ENCODE assay signal across 29 cellular contexts in the genomic region with DNA sequence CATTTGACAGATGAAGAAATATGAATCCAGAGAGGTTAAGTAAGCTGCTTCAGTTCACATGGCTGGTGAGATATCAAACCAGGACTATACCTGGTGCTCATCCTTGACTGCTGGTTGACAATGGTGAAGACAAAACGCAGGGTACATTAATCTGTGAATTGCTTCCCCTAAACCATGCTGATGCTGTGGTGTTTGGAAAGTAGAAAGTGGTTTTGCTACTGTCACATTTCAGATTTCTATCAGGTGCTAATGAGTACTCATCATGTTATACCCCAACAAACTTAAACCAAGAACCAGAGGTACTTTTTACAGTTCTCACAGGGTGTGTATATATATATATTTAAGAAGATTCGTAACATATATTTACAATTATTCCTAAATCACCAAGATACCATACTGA.
"Had no signal": no experiment of that assay in that cellular context is flagged by ENCODE, and none has a peak within 500 bp of the region (broad histone marks: within the 10 kb centered on the region; RNA-seq: fewer than 3 reads in every experiment).

No MANE protein-coding gene starts in this region.

- H3K27me3 ChIP-seq: ascending aorta, dorsolateral prefrontal cortex, esophagus squamous epithelium, gastrocnemius medialis, heart left ventricle had no signal

- H3K27ac ChIP-seq: ascending aorta, coronary artery, dorsolateral prefrontal cortex, epithelial cell of prostate, esophagus squamous epithelium, gastrocnemius medialis, WERI-Rb-1 had no signal

- H3K4me1 Mint-ChIP-seq: activated B cell treated with CpG ODN at 0.5 μM for 24 hours had no signal

- H3K27ac Mint-ChIP-seq: activated B cell treated with CpG ODN at 0.5 μM for 24 hours; activated CD4-positive, alpha-beta T cell treated with anti-CD3 and anti-CD28 coated beads, Interleukin-2, amount 10 ng/mL, durations not matched to agents 24 days and 14 days; activated CD8-positive, alpha-beta T cell treated with anti-CD3 and anti-CD28 coated beads for 36 hours; activated naive CD4-positive, alpha-beta T cell treated with anti-CD3 and anti-CD28 coated beads, Interleukin-2, amount 10 ng/mL, durations not matched to agents 7 days and 5 days; activated naive CD4-positive, alpha-beta T cell treated with anti-CD3 and anti-CD28 coated beads, Interleukin-2, amount 50 U/mL, for 72 hours; activated naive CD8-positive, alpha-beta T cell treated with anti-CD3 and anti-CD28 coated beads, Interleukin-2, amount 10 ng/mL, durations not matched to agents 7 days and 5 days; brain; dendritic cell treated with granulocyte-macrophage colony-stimulating factor and Interleukin-4, amounts not matched to agents 40 ng/mL and 50 ng/mL, for 4 days; effector memory CD8-positive, alpha-beta T cell; T-helper 17 cell; T-helper 2 cell treated with Interferon-gamma antibody and Interleukin-4, amounts not matched to agents 5 μg/mL and 100 μg/mL, for 36 hours had no signal

- H3K9me3 ChIP-seq: ascending aorta, esophagus squamous epithelium, gastrocnemius medialis, heart left ventricle had no signal

- H3K36me3 ChIP-seq: WERI-Rb-1 had no signal

- DNase-seq: activated B cell treated with CpG ODN at 0.5 μM for 24 hours; activated CD4-positive, alpha-beta T cell treated with anti-CD3 and anti-CD28 coated beads, Interleukin-2, amount 10 ng/mL, durations not matched to agents 24 days and 14 days; activated CD8-positive, alpha-beta memory T cell treated with anti-CD3 and anti-CD28 coated beads for 24 hours; activated CD8-positive, alpha-beta T cell treated with anti-CD3 and anti-CD28 coated beads for 36 hours; activated gamma-delta T cell; activated naive CD4-positive, alpha-beta T cell; activated naive CD4-positive, alpha-beta T cell treated with anti-CD3 and anti-CD28 coated beads, Interleukin-2, amount 10 ng/mL, durations not matched to agents 7 days and 5 days; activated naive CD8-positive, alpha-beta T cell treated with anti-CD3 and anti-CD28 coated beads, Interleukin-2, amount 10 ng/mL, durations not matched to agents 7 days and 5 days; activated T-cell treated with anti-CD3 and anti-CD28 coated beads, Interleukin-2, amount 50 U/mL, for 4 hours; dorsolateral prefrontal cortex; effector memory CD8-positive, alpha-beta T cell; esophagus squamous epithelium; gastrocnemius medialis; glutamatergic neuron; heart left ventricle; T-helper 1 cell; T-helper 17 cell; T1000; WERI-Rb-1 had no signal

- H3K4me3 ChIP-seq: ascending aorta, coronary artery, dorsolateral prefrontal cortex, esophagus squamous epithelium, gastrocnemius medialis, heart left ventricle had no signal

- H3K9me3 Mint-ChIP-seq: activated B cell treated with CpG ODN at 0.5 μM for 24 hours; activated CD4-positive, alpha-beta T cell treated with anti-CD3 and anti-CD28 coated beads, Interleukin-2, amount 10 ng/mL, durations not matched to agents 24 days and 14 days; activated CD8-positive, alpha-beta T cell treated with anti-CD3 and anti-CD28 coated beads for 36 hours; activated naive CD4-positive, alpha-beta T cell treated with anti-CD3 and anti-CD28 coated beads, Interleukin-2, amount 10 ng/mL, durations not matched to agents 7 days and 5 days; activated naive CD4-positive, alpha-beta T cell treated with anti-CD3 and anti-CD28 coated beads, Interleukin-2, amount 50 U/mL, for 72 hours; activated naive CD8-positive, alpha-beta T cell treated with anti-CD3 and anti-CD28 coated beads, Interleukin-2, amount 10 ng/mL, durations not matched to agents 7 days and 5 days; activated T-cell treated with anti-CD3 and anti-CD28 coated beads, Interleukin-2, amount 50 U/mL, for 4 hours; central memory CD8-positive, alpha-beta T cell; dendritic cell treated with granulocyte-macrophage colony-stimulating factor and Interleukin-4, amounts not matched to agents 40 ng/mL and 50 ng/mL, for 4 days; effector memory CD8-positive, alpha-beta T cell; T-helper 2 cell treated with Interferon-gamma antibody and Interleukin-4, amounts not matched to agents 5 μg/mL and 100 μg/mL, for 36 hours had no signal

- ATAC-seq: activated CD4-positive, CD25-positive, alpha-beta regulatory T cell treated with anti-CD3 and anti-CD28 coated beads, Interleukin-2, amount 50 U/mL, for 24 hours; activated CD8-positive, alpha-beta T cell treated with anti-CD3 and anti-CD28 coated beads for 36 hours; effector memory CD8-positive, alpha-beta T cell; gastrocnemius medialis; T-helper 17 cell had no signal

- H3K27me3 Mint-ChIP-seq: activated CD4-positive, alpha-beta T cell treated with anti-CD3 and anti-CD28 coated beads, Interleukin-2, amount 10 ng/mL, durations not matched to agents 24 days and 14 days; activated CD8-positive, alpha-beta T cell treated with anti-CD3 and anti-CD28 coated beads for 36 hours; activated naive CD4-positive, alpha-beta T cell treated with anti-CD3 and anti-CD28 coated beads, Interleukin-2, amount 10 ng/mL, durations not matched to agents 7 days and 5 days; brain; central memory CD8-positive, alpha-beta T cell; dendritic cell treated with granulocyte-macrophage colony-stimulating factor and Interleukin-4, amounts not matched to agents 40 ng/mL and 50 ng/mL, for 4 days; effector memory CD8-positive, alpha-beta T cell; T-helper 17 cell had no signal

- H3K36me3 Mint-ChIP-seq: activated naive CD4-positive, alpha-beta T cell treated with anti-CD3 and anti-CD28 coated beads, Interleukin-2, amount 10 ng/mL, durations not matched to agents 7 days and 5 days; activated naive CD4-positive, alpha-beta T cell treated with anti-CD3 and anti-CD28 coated beads, Interleukin-2, amount 50 U/mL, for 72 hours; activated naive CD8-positive, alpha-beta T cell treated with anti-CD3 and anti-CD28 coated beads, Interleukin-2, amount 10 ng/mL, durations not matched to agents 7 days and 5 days; brain had no signal

- H3K4me3 Mint-ChIP-seq: activated B cell treated with CpG ODN at 0.5 μM for 24 hours; activated CD4-positive, alpha-beta T cell treated with anti-CD3 and anti-CD28 coated beads, Interleukin-2, amount 10 ng/mL, durations not matched to agents 24 days and 14 days; activated CD8-positive, alpha-beta T cell treated with anti-CD3 and anti-CD28 coated beads for 36 hours; activated naive CD4-positive, alpha-beta T cell treated with anti-CD3 and anti-CD28 coated beads, Interleukin-2, amount 10 ng/mL, durations not matched to agents 7 days and 5 days; activated naive CD8-positive, alpha-beta T cell treated with anti-CD3 and anti-CD28 coated beads, Interleukin-2, amount 10 ng/mL, durations not matched to agents 7 days and 5 days; activated T-cell treated with anti-CD3 and anti-CD28 coated beads, Interleukin-2, amount 50 U/mL, for 4 hours; brain; central memory CD8-positive, alpha-beta T cell; dendritic cell treated with granulocyte-macrophage colony-stimulating factor and Interleukin-4, amounts not matched to agents 40 ng/mL and 50 ng/mL, for 4 days; effector memory CD8-positive, alpha-beta T cell; T-helper 17 cell; T-helper 2 cell treated with Interferon-gamma antibody and Interleukin-4, amounts not matched to agents 5 μg/mL and 100 μg/mL, for 36 hours had no signal

- H3K4me1 ChIP-seq: ascending aorta, gastrocnemius medialis had no signal

- FAIRE-seq: bronchial epithelial cell had no signal
